8 cellular contexts compared by ENCODE assay signal in the genomic region with DNA sequence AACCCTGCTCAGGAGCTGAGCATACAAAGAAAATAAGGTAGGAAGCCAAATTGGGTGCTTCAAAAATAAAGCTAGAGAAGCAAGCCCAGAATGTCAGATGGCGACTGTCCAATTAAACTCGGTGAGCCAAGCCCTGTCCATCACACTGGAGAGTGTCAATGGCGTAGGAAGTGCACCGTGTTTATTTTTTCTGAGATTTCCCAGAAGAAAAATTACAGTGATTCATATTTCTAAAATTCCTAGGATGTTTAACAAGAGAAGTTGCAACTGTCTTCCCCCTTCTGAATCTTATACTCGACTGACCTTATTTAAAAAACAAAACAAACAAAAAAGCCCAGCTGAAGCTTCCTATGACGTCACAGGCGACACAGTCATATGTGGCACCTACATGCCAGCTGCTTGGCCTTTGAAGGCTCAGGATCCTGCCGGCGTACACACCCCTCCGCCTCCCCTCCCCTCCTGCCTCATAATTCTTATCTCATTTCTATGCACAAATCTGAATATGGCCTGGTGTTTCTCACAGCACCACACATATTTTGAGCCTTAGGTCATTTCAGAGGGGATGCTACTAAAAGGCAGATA.
DNase-seq lines count a peak whose midpoint lies in the region; ATAC-seq and TF ChIP-seq lines count a peak whose summit lies in the region.

No MANE protein-coding gene starts in this region.

- TF ChIP-seq CTCF in coronary artery (IDR thresholded peaks at IDR 0.05) (no peak), neutrophil (IDR thresholded peaks at IDR 0.05) (no peak)

- peak overlapping the region; percentile 100 for H3K27ac Mint-ChIP-seq in T-helper 17 cell

- H3K36me3 Mint-ChIP-seq in T-helper 17 cell (ENCODE audit: low read depth) = no peaks in the 10 kb centered on the region

- no peaks in the 10 kb centered on the region for H3K27me3 Mint-ChIP-seq in T-helper 17 cell

- peak overlapping the region; percentile 61 for H3K4me3 Mint-ChIP-seq in T-helper 17 cell

- peak; percentile 73 for ATAC-seq in T-helper 17 cell
- ATAC-seq in GM18907 (IDR thresholded peaks at IDR 0.05; ENCODE audit: unreplicated experiment) = no peak
- ATAC-seq in HG03025 (IDR thresholded peaks at IDR 0.05; ENCODE audit: low FRiP score, unreplicated experiment) = no peak

- H3K9me3 ChIP-seq in T-helper 17 cell (ENCODE audit: control insufficient read depth, low read length, poor library complexity, severe bottlenecking) (no peaks in the 10 kb centered on the region), neutrophil (no peaks in the 10 kb centered on the region)

- H3K27ac ChIP-seq in coronary artery (peak overlapping the region; percentile 48 to 77), neutrophil (peak overlapping the region; percentile 99)

- H3K4me1 Mint-ChIP-seq in T-helper 17 cell = peaks cover 79% of the 10 kb centered on the region

- in situ Hi-C loops in KBM-7 (cut with MboI; ENCODE audit: low pct_unique_long_range_greater_than_20kb, low sequenced_read_pairs) = no loop called here

- H3K4me3 ChIP-seq in coronary artery (peak overlapping the region; percentile 11), neutrophil (ENCODE audit: low read depth in 1 of 2, low read length in 1 of 2) (no peak overlapping the region)

- H3K4me1 ChIP-seq in neutrophil (ENCODE audit: control insufficient read depth in 1 of 2, insufficient read depth in 1 of 2, low read depth in 1 of 2, low read length in 1 of 2) = peaks cover 57 to 84% of the 10 kb centered on the region in 2 experiments

- H3K27me3 ChIP-seq in neutrophil = no peaks in the 10 kb centered on the region

- peaks cover 52% of the 10 kb centered on the region for H3K36me3 ChIP-seq in neutrophil

- peak; percentile 96 for DNase-seq in ELR (ENCODE audit: low read depth)
- peak; percentile 54 to 73 (median 64) for DNase-seq in T-helper 17 cell
- DNase-seq in coronary artery (ENCODE audit: low spot score) = no peak
- DNase-seq in NCI-H526 (lab: John Stamatoyannopoulos, UW) = no peak
- DNase-seq in KBM-7 = no peak

Comparison
In these comparisons a context has a peak if more than half of its experiments do, and no peak if none do; other contexts are left out.
1. DNase-seq: peak in ELR (single experiment) and T-helper 17 cell (3 of 3); none in coronary artery (single experiment), NCI-H526 (0 of 2) and KBM-7 (single experiment).